ENCODE assay signal across 1 cellular context in genomic region chr12:113221997-113222729, GRCh38.
TF ChIP-seq lines count a peak whose summit lies in the region.

No MANE protein-coding gene starts in this region.

TF ChIP-seq in HEK293, 187 proteins besides CTCF, POLR2A, EP300 and RAD21 (continued from another document):
- TF ChIP-seq ZNF423 (tag by site-specific recombination; IDR thresholded peaks at IDR 0.05) (no peak), ZNF768 (tag by site-specific recombination; IDR thresholded peaks at IDR 0.05) (peak; percentile 93; the same call in 1 of the 2 replicates), ZNF335 (tag by site-specific recombination; conservative IDR thresholded peaks at IDR 0.05) (0 out of 2 replicates have a peak, but pooled peaks have one; percentile 8), PATZ1 (tag by site-specific recombination; IDR thresholded peaks at IDR 0.05) (0 out of 2 replicates have a peak, but pooled peaks have one; percentile 4), ZNF24 (tag by site-specific recombination; IDR thresholded peaks at IDR 0.05) (no peak), ZNF223 (tag by site-specific recombination; IDR thresholded peaks at IDR 0.05) (no peak), PRDM4 (tag by site-specific recombination; IDR thresholded peaks at IDR 0.05) (no peak), ZNF23 (tag by site-specific recombination; IDR thresholded peaks at IDR 0.05; ENCODE audit: borderline replicate concordance) (no peak), ZBTB20 (tag by site-specific recombination; IDR thresholded peaks at IDR 0.05) (no peak; the same call in 1 of the 2 replicates), ZNF280D (tag by site-specific recombination; IDR thresholded peaks at IDR 0.05) (no peak), ZNF148 (tag by site-specific recombination; IDR thresholded peaks at IDR 0.05; ENCODE audit: borderline replicate concordance) (no peak), OVOL3 (tag by site-specific recombination; IDR thresholded peaks at IDR 0.05) (no peak), GLIS1 (tag by site-specific recombination; IDR thresholded peaks at IDR 0.05) (no peak), ZNF571 (tag by site-specific recombination; IDR thresholded peaks at IDR 0.05) (no peak), ZNF585B (tag by site-specific recombination; IDR thresholded peaks at IDR 0.05) (no peak), ZNF184 (tag by site-specific recombination; IDR thresholded peaks at IDR 0.05) (no peak), ZNF529 (tag by site-specific recombination; IDR thresholded peaks at IDR 0.05; ENCODE audit: insufficient replicate concordance) (no peak), ZNF639 (tag by site-specific recombination; IDR thresholded peaks at IDR 0.05) (no peak), OSR2 (tag by site-specific recombination; IDR thresholded peaks at IDR 0.05) (no peak)
